Comparison of ENCODE assay signal across 24 cellular contexts in the genomic region with DNA sequence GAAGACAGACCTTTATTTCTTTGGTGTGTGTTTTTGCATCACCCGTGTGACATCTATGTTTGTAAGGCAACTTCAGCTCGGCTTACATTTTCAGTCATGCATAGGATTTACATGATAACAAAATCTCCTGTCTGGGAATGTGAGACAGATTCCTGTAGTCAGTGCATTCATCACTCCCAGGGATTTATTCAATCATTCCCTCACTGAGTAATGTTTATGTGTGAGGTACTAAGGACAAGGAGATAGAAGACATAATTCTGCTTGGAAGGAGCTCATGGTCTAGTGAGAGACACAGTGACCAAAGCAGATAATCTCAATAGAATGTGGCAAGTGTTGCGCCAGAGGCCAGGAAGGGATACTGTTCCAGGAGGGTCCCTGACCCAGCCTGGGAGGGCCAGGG. TPM values are rescaled to one million over a fixed set of nuclear protein-coding genes. Genes with fewer than 3 reads are reported as not detected.
DNase-seq lines count a peak whose midpoint lies in the region; ATAC-seq, FAIRE-seq and TF ChIP-seq lines count a peak whose summit lies in the region.
"Had no signal": no experiment of that assay in that cellular context is flagged by ENCODE, and none has a peak within 500 bp of the region (broad histone marks: within the 10 kb centered on the region; RNA-seq: fewer than 3 reads in every experiment).

No MANE protein-coding gene starts in this region.

- H2AK5ac ChIP-seq in H1 (ENCODE audit: low read depth, low read length) = no peak overlapping the region
- no peak overlapping the region for H2AK5ac ChIP-seq in trophoblast cell (ENCODE audit: low read length)

- H3K9ac ChIP-seq in H1 (replicated peaks in 1 of 4; ENCODE audit: extremely low read depth in 1 of 4, low read depth in 3 of 4, low read length in 3 of 4) = no peak overlapping the region
- no peak overlapping the region for H3K9ac ChIP-seq in trophoblast cell (ENCODE audit: low read length)

- H3K56ac ChIP-seq in H1 (replicated peaks; ENCODE audit: insufficient read length, low read depth, low read length) = no peak overlapping the region

- no peak overlapping the region for H4K91ac ChIP-seq in H1 (replicated peaks; ENCODE audit: insufficient read length, low read length)
- no peak overlapping the region for H4K91ac ChIP-seq in trophoblast cell (ENCODE audit: low read depth, low read length)

- H3K14ac ChIP-seq in H1 (ENCODE audit: insufficient read length) (no peak overlapping the region), trophoblast cell (ENCODE audit: low read length) (no peak overlapping the region)

- no peak overlapping the region for H3K4me3 ChIP-seq in H1 (ENCODE audit: extremely low read depth in 1 of 4, insufficient read depth in 2 of 4, low read depth in 3 of 4, low read length in 4 of 4)
- H3K4me3 ChIP-seq in trophoblast cell (ENCODE audit: low read depth, low read length) = no peak overlapping the region
- H3K4me3 ChIP-seq in WERI-Rb-1 (ENCODE audit: low read depth, low read length) = no peak overlapping the region
- H3K4me3 ChIP-seq: K562 had no signal

- H2BK120ac ChIP-seq in H1 (replicated peaks; ENCODE audit: low read depth, low read length) (no peak overlapping the region), trophoblast cell (ENCODE audit: insufficient read depth, low read length, poor library complexity) (no peak overlapping the region)

- POLR2A ChIA-PET in H1 (lab: Charles Lee; ENCODE audit: partially characterized antibody) = interaction anchor here (1.4 kb wide), 1 partner anchor 13 kb away, joined by 3 read pairs; no protein-coding TSS in a partner anchor

- H3K79me1 ChIP-seq in H1 (ENCODE audit: low read depth, low read length) (no peaks in the 10 kb centered on the region), trophoblast cell (ENCODE audit: low read length) (no peaks in the 10 kb centered on the region)

- no peak overlapping the region for H2AFZ ChIP-seq in H1 (ENCODE audit: low read length)
- no peak overlapping the region for H2AFZ ChIP-seq in trophoblast cell (ENCODE audit: insufficient read depth, low read length, poor library complexity)

- TF ChIP-seq CTCF in H1 (IDR thresholded peaks at IDR 0.05; ENCODE audit: control extremely low read depth in 1 of 3, insufficient read depth in 1 of 3, low read depth in 1 of 3, low read length in 3 of 3) = no peak
- TF ChIP-seq CTCF in WERI-Rb-1 (IDR thresholded peaks at IDR 0.05; ENCODE audit: low read depth, low read length) = no peak

- H3K18ac ChIP-seq in H1 (ENCODE audit: extremely low read depth, low read length) (no peak overlapping the region; the same call in 1 of the 2 replicates), trophoblast cell (ENCODE audit: low read length) (no peak overlapping the region)

- CTCF ChIA-PET in H1 (lab: Charles Lee; ENCODE audit: partially characterized antibody) = interaction anchor here (1.1 kb wide), 1 partner anchor 11 kb away, joined by 4 read pairs; no protein-coding TSS in a partner anchor

- H2BK20ac ChIP-seq in H1 (ENCODE audit: low read length) = no peak overlapping the region

- no peak overlapping the region for H2BK5ac ChIP-seq in H1 (ENCODE audit: low read depth, low read length)
- no peak overlapping the region for H2BK5ac ChIP-seq in trophoblast cell (ENCODE audit: low read depth, low read length, poor library complexity)

- H3K79me2 ChIP-seq in H1 (ENCODE audit: control insufficient read depth in 1 of 2, insufficient read depth in 2 of 2, low read length in 2 of 2) (no peaks in the 10 kb centered on the region), trophoblast cell (ENCODE audit: control insufficient read depth, insufficient read depth, low read length, poor library complexity) (no peaks in the 10 kb centered on the region)

- H3K4me1 ChIP-seq in H1 (replicated peaks in 1 of 4; ENCODE audit: control insufficient read depth in 3 of 4, insufficient read depth in 4 of 4, low read length in 3 of 4) = peaks cover 3 to 14% (median 6%) of the 10 kb centered on the region in 4 experiments; a peak in 6 of 7 replicates
- peaks cover 0 to 10% of the 10 kb centered on the region in 2 experiments for H3K4me1 ChIP-seq in trophoblast cell (ENCODE audit: control insufficient read depth in 1 of 2, insufficient read depth in 2 of 2, low read length in 2 of 2)

- H3K9me3 ChIP-seq in H1 (ENCODE audit: insufficient read depth in 2 of 2, low read depth in 1 of 2, low read length in 1 of 2) (no peaks in the 10 kb centered on the region), trophoblast cell (ENCODE audit: insufficient read depth, low read depth, low read length) (no peaks in the 10 kb centered on the region), WERI-Rb-1 (ENCODE audit: severe bottlenecking) (no peaks in the 10 kb centered on the region)

- TF ChIP-seq POLR2A in H1 (IDR thresholded peaks at IDR 0.05; ENCODE audit: control extremely low read depth in 1 of 2, low read depth in 2 of 2, low read length in 2 of 2) = no peak

- no peaks in the 10 kb centered on the region for H3K27me3 ChIP-seq in H1 (replicated peaks in 1 of 4; ENCODE audit: control insufficient read depth in 3 of 4, extremely low read depth in 1 of 4, insufficient read depth in 3 of 4, low read length in 3 of 4)
- H3K27me3 ChIP-seq in trophoblast cell (ENCODE audit: insufficient read depth, low read length) = no peaks in the 10 kb centered on the region
- no peaks in the 10 kb centered on the region for H3K27me3 ChIP-seq in WERI-Rb-1 (ENCODE audit: insufficient read depth, low read depth, severe bottlenecking)

- no peak for FAIRE-seq in H1 (lab: Jason Lieb, UNC)
- FAIRE-seq: GM12892, GM18507, GM19239, K562 had no signal

- H4K5ac ChIP-seq in H1 (ENCODE audit: insufficient read length, low read depth, low read length) = no peak overlapping the region

- TF ChIP-seq EP300 in H1 (IDR thresholded peaks at IDR 0.05; ENCODE audit: borderline replicate concordance in 1 of 2, low read depth in 2 of 2, low read length in 2 of 2) = no peak

- no peaks in the 10 kb centered on the region for H3K23me2 ChIP-seq in H1 (ENCODE audit: low read depth, low read length)

- H3K27ac ChIP-seq in H1 (ENCODE audit: low read depth, low read length) (no peak overlapping the region), trophoblast cell (ENCODE audit: low read depth, low read length) (no peak overlapping the region), WERI-Rb-1 (no peak overlapping the region)

- no peaks in the 10 kb centered on the region for H4K20me1 ChIP-seq in H1 (replicated peaks in 1 of 2; ENCODE audit: control insufficient read depth in 1 of 2, insufficient read depth in 2 of 2, low read length in 2 of 2)

- H3K23ac ChIP-seq in H1 (ENCODE audit: insufficient read length) = no peak overlapping the region
- no peak overlapping the region for H3K23ac ChIP-seq in trophoblast cell (ENCODE audit: low read length)

- no peak overlapping the region for H4K12ac ChIP-seq in trophoblast cell (ENCODE audit: low read depth, low read length)

- no peak overlapping the region for H3K4ac ChIP-seq in H1 (replicated peaks; ENCODE audit: insufficient read length, low read depth, low read length)
- H3K4ac ChIP-seq in trophoblast cell (ENCODE audit: low read depth, low read length) = no peak overlapping the region

- 92% methylated on average over 3 of the region's 3 CpGs; no CpG with 5 or more reads in 1 of the 2 experiments for WGBS in H1 (ENCODE audit: extremely low coverage in 1 of 2, insufficient coverage in 1 of 2, insufficient read length in 1 of 2, insufficient replicate concordance in 2 of 2, low coverage in 1 of 2, low lambda C conversion rate in 2 of 2, missing lambda C conversion rate in 1 of 2), 2 experiments
- WGBS in trophoblast cell (ENCODE audit: extremely low coverage, insufficient coverage, insufficient read length) = no CpG with 5 or more reads among the region's 3 CpGs

- H3K4me2 ChIP-seq in H1 (ENCODE audit: insufficient read depth in 1 of 2, low read depth in 2 of 2, low read length in 2 of 2) (no peak overlapping the region), trophoblast cell (ENCODE audit: low read length) (no peak overlapping the region)

- no peaks in the 10 kb centered on the region for H3K36me3 ChIP-seq in H1 (ENCODE audit: control insufficient read depth in 2 of 4, insufficient read depth in 4 of 4, low read length in 3 of 4)
- no peaks in the 10 kb centered on the region for H3K36me3 ChIP-seq in trophoblast cell (ENCODE audit: control insufficient read depth in 1 of 2, insufficient read depth in 2 of 2, low read length in 2 of 2)
- no peaks in the 10 kb centered on the region for H3K36me3 ChIP-seq in WERI-Rb-1

- no peak overlapping the region for H2BK15ac ChIP-seq in H1 (ENCODE audit: low read length)

- DNase-seq in NCI-H226 (peak; percentile 54), H1 (ENCODE audit: low read depth in 1 of 2, low spot score in 2 of 2) (no peak), trophoblast cell (peak; percentile 46 to 76), NCI-H2196 treated with DMSO at 0.1 percent for 48 hours (lab: John Stamatoyannopoulos, UW; ENCODE audit: unreplicated experiment) (no peak), WERI-Rb-1 (no peak), NCI-H1436 (lab: John Stamatoyannopoulos, UW) (no peak)
- DNase-seq: CD4-positive, CD25-positive, alpha-beta regulatory T cell; DND-41; H7; NCI-H1092; NCI-H1436 treated with DMSO at 0.1 percent for 48 hours; NCI-H1930; NCI-H2227 treated with DMSO at 0.1 percent for 48 hours; NCI-H510A treated with DMSO at 0.1 percent for 48 hours; NCI-H774; NK-92 treated with Interleukin-12 subunit alpha and Interleukin-12 subunit beta, amount 100 ng/mL, for 24 hours had no signal

- no peak for ATAC-seq in HG02571 (IDR thresholded peaks at IDR 0.05; ENCODE audit: unreplicated experiment)
- ATAC-seq: K562, Panc1, SK-N-SH treated with all-trans-retinoic acid at 6 μM for 48 hours had no signal

- no peak for TF ChIP-seq RAD21 in H1 (IDR thresholded peaks at IDR 0.05 in 1 of 2, conservative IDR thresholded peaks at IDR 0.05 in 1 of 2; ENCODE audit: low read depth in 2 of 2, low read length in 2 of 2)

- H2BK12ac ChIP-seq in H1 (ENCODE audit: low read depth, low read length) (no peak overlapping the region), trophoblast cell (ENCODE audit: low read length) (no peak overlapping the region)

- H4K8ac ChIP-seq in H1 (ENCODE audit: extremely low read depth, insufficient read depth, low read length) = no peak overlapping the region
- H4K8ac ChIP-seq in trophoblast cell (ENCODE audit: low read depth, low read length) = no peak overlapping the region

TF ChIP-seq in H1, 55 proteins besides CTCF, POLR2A, EP300 and RAD21 (continues in another document):
- TF ChIP-seq POU5F1 (IDR thresholded peaks at IDR 0.05; ENCODE audit: low read depth, low read length) = no peak
- 0 out of 2 replicates have a peak, but pooled peaks have one; percentile 21 for TF ChIP-seq CEBPB (IDR thresholded peaks at IDR 0.05; ENCODE audit: low read depth, low read length)

RNA-seq across cellular contexts. Expression of a gene that starts 35.2 kb away (rescaled TPM):
- 0.69 and 0.88 TPM in 2 replicates for total RNA-seq in H1 (2021; fragmentation: NEBNext Ultra II Directional; extraction: Animal tissue kit (Norgen Biotek cat#: 25700))
- polyA plus RNA-seq in H1 (2011; rRNA removed) = 0.33 and 0.61 TPM in 2 replicates
- polyA plus RNA-seq in H1 (2011; cell fraction: cytosol; rRNA removed) = 0.52 TPM
- polyA plus RNA-seq in H1 (2011; cell fraction: nucleus; rRNA removed) = 1.8 TPM
- polyA plus RNA-seq in H1 (2012, experiment 1 of 2) = 0.57 to 1.5 TPM (median 0.66 TPM) in 4 replicates
- 0.05 TPM for polyA plus RNA-seq in H1 (2012, experiment 2 of 2)
- polyA plus RNA-seq in H1 (2013, experiment 1 of 2) = 0.36 TPM
- polyA plus RNA-seq in H1 (2013, experiment 2 of 2) = 0.52 TPM
- polyA minus RNA-seq in H1 (2011; rRNA and poly(A)+ RNA removed) = 1.5 and 2.0 TPM in 2 replicates
- polyA minus RNA-seq in H1 (2011; cell fraction: cytosol; rRNA and poly(A)+ RNA removed) = 0.88 TPM
- polyA minus RNA-seq in H1 (2011; cell fraction: nucleus; rRNA and poly(A)+ RNA removed) = 2.8 TPM
- polyA plus RNA-seq in trophoblast cell (2013) = 1.4 and 1.9 TPM in 2 replicates
- total RNA-seq: CD4-positive, CD25-positive, alpha-beta regulatory T cell; G401; K562 had no signal
- polyA plus RNA-seq: CD4-positive, CD25-positive, alpha-beta regulatory T cell; K562 had no signal

Comparison
In these comparisons a context has a peak if more than half of its experiments do, and no peak if none do; other contexts are left out.
1. DNase-seq: peak in NCI-H226 (single experiment) and trophoblast cell (2 of 2); none in H1 (0 of 2), NCI-H2196 treated with DMSO at 0.1 percent for 48 hours (single experiment), WERI-Rb-1 (single experiment) and NCI-H1436 (single experiment).